30 cellular contexts compared by ENCODE assay signal in genomic region chr11:26830218-26830617, GRCh38.
"Had no signal": no experiment of that assay in that cellular context is flagged by ENCODE, and none has a peak within 500 bp of the region (broad histone marks: within the 10 kb centered on the region; RNA-seq: fewer than 3 reads in every experiment).

No MANE protein-coding gene starts in this region.

- ATAC-seq: activated CD8-positive, alpha-beta memory T cell treated with anti-CD3 and anti-CD28 coated beads, Interleukin-2, amount 10 ng/mL, durations not matched to agents 7 days and 5 days; activated naive CD8-positive, alpha-beta T cell treated with anti-CD3 and anti-CD28 coated beads, Interleukin-2, amount 50 U/mL, for 24 hours; Panc1 had no signal

- H3K4me3 ChIP-seq: SJCRH30, SK-N-MC had no signal

- H3K27ac ChIP-seq: SJCRH30, SK-N-MC, WERI-Rb-1 had no signal

- H3K4me3 Mint-ChIP-seq: activated CD4-positive, alpha-beta memory T cell treated with anti-CD3 and anti-CD28 coated beads, Interleukin-2, amount 10 ng/mL, durations not matched to agents 7 days and 5 days; activated CD8-positive, alpha-beta memory T cell treated with anti-CD3 and anti-CD28 coated beads, Interleukin-2, amount 10 ng/mL, durations not matched to agents 7 days and 5 days; activated naive CD4-positive, alpha-beta T cell treated with anti-CD3 and anti-CD28 coated beads, Interleukin-2, amount 10 ng/mL, durations not matched to agents 7 days and 5 days; activated naive CD8-positive, alpha-beta T cell; activated naive CD8-positive, alpha-beta T cell treated with anti-CD3 and anti-CD28 coated beads, Interleukin-2, amount 50 U/mL, for 24 hours; brain had no signal

- H3K36me3 ChIP-seq: SJCRH30, WERI-Rb-1 had no signal

- H3K27me3 Mint-ChIP-seq: activated CD4-positive, alpha-beta memory T cell treated with anti-CD3 and anti-CD28 coated beads, Interleukin-2, amount 10 ng/mL, durations not matched to agents 7 days and 5 days; activated CD8-positive, alpha-beta memory T cell treated with anti-CD3 and anti-CD28 coated beads, Interleukin-2, amount 10 ng/mL, durations not matched to agents 7 days and 5 days; activated naive CD4-positive, alpha-beta T cell treated with anti-CD3 and anti-CD28 coated beads, Interleukin-2, amount 10 ng/mL, durations not matched to agents 7 days and 5 days; activated naive CD8-positive, alpha-beta T cell; activated naive CD8-positive, alpha-beta T cell treated with anti-CD3 and anti-CD28 coated beads, Interleukin-2, amount 50 U/mL, for 24 hours had no signal

- H3K9me3 ChIP-seq: SJCRH30 had no signal

- H3K36me3 Mint-ChIP-seq: activated CD8-positive, alpha-beta memory T cell treated with anti-CD3 and anti-CD28 coated beads, Interleukin-2, amount 10 ng/mL, durations not matched to agents 7 days and 5 days; activated naive CD4-positive, alpha-beta T cell treated with anti-CD3 and anti-CD28 coated beads, Interleukin-2, amount 10 ng/mL, durations not matched to agents 7 days and 5 days; activated naive CD8-positive, alpha-beta T cell; brain had no signal

- H3K4me1 Mint-ChIP-seq: activated CD4-positive, alpha-beta memory T cell treated with anti-CD3 and anti-CD28 coated beads, Interleukin-2, amount 10 ng/mL, durations not matched to agents 7 days and 5 days; activated CD8-positive, alpha-beta memory T cell treated with anti-CD3 and anti-CD28 coated beads, Interleukin-2, amount 10 ng/mL, durations not matched to agents 7 days and 5 days; activated naive CD4-positive, alpha-beta T cell treated with anti-CD3 and anti-CD28 coated beads, Interleukin-2, amount 10 ng/mL, durations not matched to agents 7 days and 5 days; activated naive CD8-positive, alpha-beta T cell treated with anti-CD3 and anti-CD28 coated beads, Interleukin-2, amount 50 U/mL, for 24 hours had no signal

- H3K27ac Mint-ChIP-seq: activated CD4-positive, alpha-beta memory T cell treated with anti-CD3 and anti-CD28 coated beads, Interleukin-2, amount 10 ng/mL, durations not matched to agents 7 days and 5 days; activated CD8-positive, alpha-beta memory T cell treated with anti-CD3 and anti-CD28 coated beads, Interleukin-2, amount 10 ng/mL, durations not matched to agents 7 days and 5 days; activated naive CD4-positive, alpha-beta T cell treated with anti-CD3 and anti-CD28 coated beads, Interleukin-2, amount 10 ng/mL, durations not matched to agents 7 days and 5 days; activated naive CD8-positive, alpha-beta T cell; activated naive CD8-positive, alpha-beta T cell treated with anti-CD3 and anti-CD28 coated beads, Interleukin-2, amount 50 U/mL, for 24 hours; brain had no signal

- DNase-seq: activated CD4-positive, alpha-beta memory T cell treated with anti-CD3 and anti-CD28 coated beads, Interleukin-2, amount 10 ng/mL, durations not matched to agents 7 days and 5 days; activated CD4-positive, alpha-beta T cell treated with anti-CD3 and anti-CD28 coated beads for 1 hour; activated CD4-positive, alpha-beta T cell treated with anti-CD3 and anti-CD28 coated beads for 48 hours; activated CD4-positive, CD25-positive, alpha-beta regulatory T cell; activated CD8-positive, alpha-beta memory T cell treated with anti-CD3 and anti-CD28 coated beads for 24 hours; activated CD8-positive, alpha-beta memory T cell treated with anti-CD3 and anti-CD28 coated beads, Interleukin-2, amount 10 ng/mL, durations not matched to agents 7 days and 5 days; activated CD8-positive, alpha-beta memory T cell treated with anti-CD3 and anti-CD28 coated beads, Interleukin-2, amount 50 U/mL, for 48 hours; activated effector memory CD4-positive, alpha-beta T cell treated with Interleukin-2 at 50 U/mL for 16 hours; activated naive CD4-positive, alpha-beta T cell treated with anti-CD3 and anti-CD28 coated beads, Interleukin-2, amount 10 ng/mL, durations not matched to agents 7 days and 5 days; activated naive CD8-positive, alpha-beta T cell treated with anti-CD3 and anti-CD28 coated beads, Interleukin-2, amount 50 U/mL, for 24 hours; activated T-cell treated with anti-CD3 and anti-CD28 coated beads, Interleukin-2, amount 50 U/mL, for 48 hours; anterior cingulate cortex; caudate nucleus; cerebellar nuclear complex; NCI-H1048; NCI-H1105 treated with DMSO at 0.1 percent for 48 hours; NCI-H1436; NCI-H1694; NCI-H1930; NCI-H2081 treated with DMSO at 0.1 percent for 48 hours; NCI-H226; NCI-H524 treated with DMSO at 0.1 percent for 48 hours; SHP77; SJCRH30; T1000; WERI-Rb-1 had no signal
